Comparison of ENCODE assay signal across 1 cellular context in the genomic region with DNA sequence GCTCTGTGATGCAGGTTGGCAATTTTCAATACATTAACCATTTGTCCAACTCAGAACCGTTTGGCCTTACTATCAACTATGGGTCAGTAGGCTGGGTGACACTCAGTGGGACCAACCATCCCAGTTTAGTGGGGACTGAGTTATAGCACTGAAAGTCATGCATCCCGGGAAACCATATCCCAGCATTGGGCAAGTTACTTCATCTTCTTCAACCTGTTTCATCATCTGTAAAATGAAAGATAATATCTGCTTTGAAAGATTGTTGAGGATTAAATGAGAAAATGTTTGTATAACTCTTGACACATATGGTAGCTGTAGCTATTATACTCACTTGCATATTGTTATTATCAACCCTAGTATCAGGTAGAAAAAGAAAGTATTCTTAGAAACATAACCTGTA.
A peak's percentile ranks its signal among the peaks of the same experiment; 100 is the strongest.
TF ChIP-seq lines count a peak whose summit lies in the region.

No MANE protein-coding gene starts in this region.

TF ChIP-seq in HEK293, 187 proteins besides CTCF, POLR2A, EP300 and RAD21 (continued from another document):
- TF ChIP-seq, protein P1, sequence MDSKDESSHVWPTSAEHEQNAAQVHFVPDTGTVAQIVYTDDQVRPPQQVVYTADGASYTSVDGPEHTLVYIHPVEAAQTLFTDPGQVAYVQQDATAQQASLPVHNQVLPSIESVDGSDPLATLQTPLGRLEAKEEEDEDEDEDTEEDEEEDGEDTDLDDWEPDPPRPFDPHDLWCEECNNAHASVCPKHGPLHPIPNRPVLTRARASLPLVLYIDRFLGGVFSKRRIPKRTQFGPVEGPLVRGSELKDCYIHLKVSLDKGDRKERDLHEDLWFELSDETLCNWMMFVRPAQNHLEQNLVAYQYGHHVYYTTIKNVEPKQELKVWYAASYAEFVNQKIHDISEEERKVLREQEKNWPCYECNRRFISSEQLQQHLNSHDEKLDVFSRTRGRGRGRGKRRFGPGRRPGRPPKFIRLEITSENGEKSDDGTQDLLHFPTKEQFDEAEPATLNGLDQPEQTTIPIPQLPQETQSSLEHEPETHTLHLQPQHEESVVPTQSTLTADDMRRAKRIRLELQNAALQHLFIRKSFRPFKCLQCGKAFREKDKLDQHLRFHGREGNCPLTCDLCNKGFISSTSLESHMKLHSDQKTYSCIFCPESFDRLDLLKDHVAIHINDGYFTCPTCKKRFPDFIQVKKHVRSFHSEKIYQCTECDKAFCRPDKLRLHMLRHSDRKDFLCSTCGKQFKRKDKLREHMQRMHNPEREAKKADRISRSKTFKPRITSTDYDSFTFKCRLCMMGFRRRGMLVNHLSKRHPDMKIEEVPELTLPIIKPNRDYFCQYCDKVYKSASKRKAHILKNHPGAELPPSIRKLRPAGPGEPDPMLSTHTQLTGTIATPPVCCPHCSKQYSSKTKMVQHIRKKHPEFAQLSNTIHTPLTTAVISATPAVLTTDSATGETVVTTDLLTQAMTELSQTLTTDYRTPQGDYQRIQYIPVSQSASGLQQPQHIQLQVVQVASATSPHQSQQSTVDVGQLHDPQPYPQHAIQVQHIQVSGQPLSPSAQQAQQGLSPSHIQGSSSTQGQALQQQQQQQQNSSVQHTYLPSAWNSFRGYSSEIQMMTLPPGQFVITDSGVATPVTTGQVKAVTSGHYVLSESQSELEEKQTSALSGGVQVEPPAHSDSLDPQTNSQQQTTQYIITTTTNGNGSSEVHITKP (tag by site-specific recombination; IDR thresholded peaks at IDR 0.05): peak; percentile 50; the same call in 1 of the 2 replicates
- no peak for TF ChIP-seq PRDM2 (tag by site-specific recombination; IDR thresholded peaks at IDR 0.05; ENCODE audit: borderline replicate concordance)
- TF ChIP-seq, protein P2, sequence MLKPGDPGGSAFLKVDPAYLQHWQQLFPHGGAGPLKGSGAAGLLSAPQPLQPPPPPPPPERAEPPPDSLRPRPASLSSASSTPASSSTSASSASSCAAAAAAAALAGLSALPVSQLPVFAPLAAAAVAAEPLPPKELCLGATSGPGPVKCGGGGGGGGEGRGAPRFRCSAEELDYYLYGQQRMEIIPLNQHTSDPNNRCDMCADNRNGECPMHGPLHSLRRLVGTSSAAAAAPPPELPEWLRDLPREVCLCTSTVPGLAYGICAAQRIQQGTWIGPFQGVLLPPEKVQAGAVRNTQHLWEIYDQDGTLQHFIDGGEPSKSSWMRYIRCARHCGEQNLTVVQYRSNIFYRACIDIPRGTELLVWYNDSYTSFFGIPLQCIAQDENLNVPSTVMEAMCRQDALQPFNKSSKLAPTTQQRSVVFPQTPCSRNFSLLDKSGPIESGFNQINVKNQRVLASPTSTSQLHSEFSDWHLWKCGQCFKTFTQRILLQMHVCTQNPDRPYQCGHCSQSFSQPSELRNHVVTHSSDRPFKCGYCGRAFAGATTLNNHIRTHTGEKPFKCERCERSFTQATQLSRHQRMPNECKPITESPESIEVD (tag by site-specific recombination; IDR thresholded peaks at IDR 0.05): peak; percentile 29; the same call in 1 of the 2 replicates
- no peak for TF ChIP-seq PATZ1 (tag by site-specific recombination; IDR thresholded peaks at IDR 0.05)
- no peak for TF ChIP-seq ZNF664 (tag by site-specific recombination; IDR thresholded peaks at IDR 0.05)
